Comparison of ENCODE assay signal across 20 cellular contexts in genomic region chr1:162682013-162682419, GRCh38. TPM values are rescaled to one million over a fixed set of nuclear protein-coding genes. Genes with fewer than 3 reads are reported as not detected.
A peak's percentile ranks its signal among the peaks of the same experiment; 100 is the strongest.
DNase-seq lines count a peak whose midpoint lies in the region; ATAC-seq and TF ChIP-seq lines count a peak whose summit lies in the region.
"Had no signal": no experiment of that assay in that cellular context is flagged by ENCODE, and none has a peak within 500 bp of the region (broad histone marks: within the 10 kb centered on the region; RNA-seq: fewer than 3 reads in every experiment).

No MANE protein-coding gene starts in this region.

- H3K27me3 Mint-ChIP-seq in chondrocyte (ENCODE audit: low read depth), result no peaks in the 10 kb centered on the region
- H3K27me3 Mint-ChIP-seq: activated naive CD8-positive, alpha-beta T cell treated with anti-CD3 and anti-CD28 coated beads for 36 hours had no signal

- H3K4me1 ChIP-seq in HEK293 (ENCODE audit: control insufficient read depth, insufficient read depth, low read length) (no peaks in the 10 kb centered on the region), stomach (peaks cover 0 to 51% (median 11%) of the 10 kb centered on the region in 4 donors)

- H3K9me3 ChIP-seq in HEK293 (ENCODE audit: control insufficient read depth, insufficient read depth, low read depth, low read length) (no peaks in the 10 kb centered on the region), stomach (no peaks in the 10 kb centered on the region)

- intact Hi-C loops in stomach (cut with DNase I; ENCODE audit: low total_unique reads), result no loop called here

- no peak for TF ChIP-seq EP300 in stomach (IDR thresholded peaks at IDR 0.05)

- H3K4me1 Mint-ChIP-seq in chondrocyte (ENCODE audit: low read depth), result peaks cover 58% of the 10 kb centered on the region
- H3K4me1 Mint-ChIP-seq: activated naive CD8-positive, alpha-beta T cell treated with anti-CD3 and anti-CD28 coated beads for 36 hours; endodermal cell; stimulated activated naive B cell treated with anti-CD40 and anti-IgM and Interleukin-4, amounts not matched to agents 10 μg/mL and 1 μg/mL and 100 μg/mL, for 72 hours had no signal

- H3K9me3 Mint-ChIP-seq in chondrocyte (ENCODE audit: low read depth), result peaks cover 12% of the 10 kb centered on the region
- H3K9me3 Mint-ChIP-seq: activated naive CD8-positive, alpha-beta T cell treated with anti-CD3 and anti-CD28 coated beads for 36 hours; endodermal cell had no signal

- H3K4me3 ChIP-seq in HEK293 (ENCODE audit: low read depth, low read length) (no peak overlapping the region), stomach (no peak overlapping the region)
- H3K4me3 ChIP-seq: cardiac muscle cell, SK-N-MC had no signal

- no peak overlapping the region for H3K27ac ChIP-seq in HEK293 (ENCODE audit: extremely low read depth, low read depth, low read length)
- peak overlapping the region in 4 of 5 donors; percentile 5 to 75 (median 48) for H3K27ac ChIP-seq in stomach
- H3K27ac ChIP-seq: cardiac muscle cell had no signal

- 17 to 38% (median 29%) methylated on average over 1 of the region's 1 CpG for WGBS in stomach, 5 donors

- no peaks in the 10 kb centered on the region for H3K36me3 ChIP-seq in HEK293 (ENCODE audit: control insufficient read depth in 2 of 2, insufficient read depth in 1 of 2, low read length in 2 of 2)
- no peaks in the 10 kb centered on the region for H3K36me3 ChIP-seq in stomach
- H3K36me3 ChIP-seq: cardiac muscle cell had no signal

- H3K36me3 Mint-ChIP-seq in chondrocyte (ENCODE audit: low read depth), result peaks cover 13% of the 10 kb centered on the region
- H3K36me3 Mint-ChIP-seq: activated naive CD8-positive, alpha-beta T cell treated with anti-CD3 and anti-CD28 coated beads for 36 hours; stimulated activated naive B cell treated with anti-CD40 and anti-IgM and Interleukin-4, amounts not matched to agents 10 μg/mL and 1 μg/mL and 100 μg/mL, for 72 hours had no signal

- POLR2A ChIA-PET in HEK293 (lab: Yijun Ruan, JAX), result no interaction called here

- TF ChIP-seq CTCF in HEK293 (tag by site-specific recombination; IDR thresholded peaks at IDR 0.05) (no peak), chondrocyte (IDR thresholded peaks at IDR 0.05) (no peak), stomach (IDR thresholded peaks at IDR 0.05) (no peak)

- ATAC-seq in left lobe of liver, result peak; percentile 82
- ATAC-seq in GM19351 (IDR thresholded peaks at IDR 0.05; ENCODE audit: unreplicated experiment), result no peak
- ATAC-seq: stimulated activated naive B cell treated with anti-CD40 and anti-IgM and Interleukin-4, amounts not matched to agents 10 μg/mL and 1 μg/mL and 100 μg/mL, for 72 hours had no signal

- no peak for DNase-seq in chondrocyte (ENCODE audit: low spot score)
- DNase-seq in left lobe of liver (ENCODE audit: low spot score), result peak; percentile 64
- DNase-seq in stomach, result no peak
- no peak for DNase-seq in T1000 (lab: John Stamatoyannopoulos, UW)
- DNase-seq in DMS153 treated with DMSO at 0.1 percent for 48 hours (lab: John Stamatoyannopoulos, UW; ENCODE audit: unreplicated experiment), result no peak
- no peak for DNase-seq in ecto neural progenitor cell (ENCODE audit: low spot score)
- DNase-seq: activated CD4-positive, alpha-beta T cell treated with anti-CD3 and anti-CD28 coated beads, Interleukin-2, amount 50 U/mL, for 4 hours; activated naive CD8-positive, alpha-beta T cell treated with anti-CD3 and anti-CD28 coated beads for 36 hours; activated T-cell treated with anti-CD3 and anti-CD28 coated beads, Interleukin-2, amount 50 U/mL, for 1 hour; endodermal cell; foreskin melanocyte; Karpas-422; NCI-H1417 treated with DMSO at 0.1 percent for 48 hours; NCI-H345; nucleus accumbens; stimulated activated naive B cell treated with anti-CD40 and anti-IgM and Interleukin-4, amounts not matched to agents 10 μg/mL and 1 μg/mL and 100 μg/mL, for 72 hours had no signal

- H3K4me3 Mint-ChIP-seq in chondrocyte (ENCODE audit: unreplicated experiment), result no peak overlapping the region
- H3K4me3 Mint-ChIP-seq: activated naive CD8-positive, alpha-beta T cell treated with anti-CD3 and anti-CD28 coated beads for 36 hours; endodermal cell; stimulated activated naive B cell treated with anti-CD40 and anti-IgM and Interleukin-4, amounts not matched to agents 10 μg/mL and 1 μg/mL and 100 μg/mL, for 72 hours had no signal

- H3K27ac Mint-ChIP-seq in chondrocyte (ENCODE audit: unreplicated experiment), result peak overlapping the region; percentile 82
- H3K27ac Mint-ChIP-seq: activated naive CD8-positive, alpha-beta T cell treated with anti-CD3 and anti-CD28 coated beads for 36 hours; endodermal cell; stimulated activated naive B cell treated with anti-CD40 and anti-IgM and Interleukin-4, amounts not matched to agents 10 μg/mL and 1 μg/mL and 100 μg/mL, for 72 hours had no signal

- H3K27me3 ChIP-seq in stomach, result no peaks in the 10 kb centered on the region
- H3K27me3 ChIP-seq: cardiac muscle cell had no signal

- CTCF ChIA-PET in HEK293 (lab: Yijun Ruan, JAX), result no interaction called here

- no peak for TF ChIP-seq POLR2A in stomach (IDR thresholded peaks at IDR 0.05)

TF ChIP-seq in HEK293, 187 proteins besides CTCF, POLR2A, EP300 and RAD21:
- peak; percentile 31; the same call in 1 of the 2 replicates for TF ChIP-seq ZBTB48 (tag by site-specific recombination; IDR thresholded peaks at IDR 0.05)
- 0 out of 2 replicates have a peak, but pooled peaks have one; percentile 21 for TF ChIP-seq KLF1 (tag by site-specific recombination; IDR thresholded peaks at IDR 0.05)
- TF ChIP-seq ZBTB21 (tag by site-specific recombination; IDR thresholded peaks at IDR 0.05), result peak; percentile 42; the same call in 1 of the 2 replicates
- no peak for TF ChIP-seq ZNF433 (tag by site-specific recombination; IDR thresholded peaks at IDR 0.05; ENCODE audit: low read depth)
- TF ChIP-seq ZNF16 (tag by site-specific recombination; IDR thresholded peaks at IDR 0.05; ENCODE audit: low read depth), result no peak
- peak; percentile 34 for TF ChIP-seq ZFHX2 (tag by site-specific recombination; conservative IDR thresholded peaks at IDR 0.05)
TF ChIP-seq in HEK293: peak in this region for 4.

RNA-seq across cellular contexts. Expression of gene DDR2, which starts 49.8 kb away (rescaled TPM):
- total RNA-seq in chondrocyte (103 to 182 TPM (median 172 TPM) in 3 replicates), left lobe of liver (2.0 TPM), stomach (100 to 1,000 TPM in 1 of 5 donors, 10 to 100 TPM in 4; 17.7 to 117 (median 50.8) TPM)
- polyA plus RNA-seq in stomach, result 10 to 100 TPM in 2 of 3 donors, 1 to 10 TPM in 1; 6.8 to 20.5 (median 18.6) TPM
